Comparison of ENCODE assay signal across 15 cellular contexts in the genomic region with DNA sequence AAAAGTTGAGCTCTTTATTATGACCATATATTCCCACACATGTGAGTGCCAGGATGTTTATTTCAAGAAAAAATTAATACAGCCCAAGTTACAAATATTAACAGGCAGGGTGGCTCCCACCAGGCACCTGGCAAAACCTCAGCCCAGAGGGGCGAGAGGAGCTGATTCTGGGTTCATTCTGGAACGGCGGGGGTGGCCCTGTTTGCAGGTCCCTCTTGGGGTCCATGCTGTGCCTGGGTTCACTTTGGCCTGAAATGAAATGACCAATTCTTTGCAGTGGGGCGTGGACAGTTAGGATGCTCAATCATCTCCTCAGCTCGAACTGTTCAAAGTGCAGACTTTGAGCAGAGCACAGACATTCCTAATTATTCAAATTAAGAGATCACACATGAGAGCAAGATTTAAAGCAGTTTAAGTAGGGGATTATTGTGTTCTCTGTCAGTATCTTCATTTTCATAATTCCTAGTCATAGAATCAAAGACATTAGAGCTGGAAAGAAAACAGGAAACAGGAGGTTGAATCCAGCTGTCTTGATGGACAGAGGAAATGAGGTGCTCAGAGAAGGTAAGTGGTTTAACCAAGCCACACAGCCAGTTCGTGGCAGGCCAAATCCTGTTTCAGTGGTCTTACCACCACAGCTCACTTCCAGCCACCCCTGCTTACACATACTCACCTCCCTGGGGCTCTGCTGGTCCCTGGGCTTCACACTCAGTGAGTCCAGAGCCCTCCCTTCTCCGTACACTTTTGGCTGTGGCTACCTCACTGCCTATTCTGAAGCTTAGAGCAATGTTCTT.
DNase-seq lines count a peak whose midpoint lies in the region; ATAC-seq and TF ChIP-seq lines count a peak whose summit lies in the region.
"Had no signal": no experiment of that assay in that cellular context is flagged by ENCODE, and none has a peak within 500 bp of the region (broad histone marks: within the 10 kb centered on the region; RNA-seq: fewer than 3 reads in every experiment).

No MANE protein-coding gene starts in this region.

- peak; percentile 80 for ATAC-seq in DND-41 (ENCODE audit: insufficient read depth, low read depth)
- ATAC-seq: effector memory CD8-positive, alpha-beta T cell; left lung; Right ventricle myocardium inferior had no signal

- no peak overlapping the region for H2BK12ac ChIP-seq in trophoblast cell (ENCODE audit: low read length)

- no peaks in the 10 kb centered on the region for H3K79me2 ChIP-seq in DND-41 (ENCODE audit: insufficient read depth, low read length)
- H3K79me2 ChIP-seq in trophoblast cell (ENCODE audit: control insufficient read depth, insufficient read depth, low read length, poor library complexity) = no peaks in the 10 kb centered on the region

- POLR2A ChIA-PET in activated CD4-positive, alpha-beta memory T cell treated with anti-CD3 and anti-CD28 coated beads for 36 hours (lab: Charles Lee) = interaction anchor here (0.7 kb wide), 1 partner anchor 72 kb away, joined by 3 read pairs; no protein-coding TSS in a partner anchor

- no peak overlapping the region for H3K4me3 ChIP-seq in BE2C (ENCODE audit: low read depth, low read length)
- H3K4me3 ChIP-seq in DND-41 (ENCODE audit: low read depth in 1 of 2, low read length in 2 of 2) = no peak overlapping the region
- no peak overlapping the region for H3K4me3 ChIP-seq in trophoblast cell (ENCODE audit: low read depth, low read length)
- H3K4me3 ChIP-seq: left lung, thoracic aorta had no signal

- CTCF ChIA-PET in activated CD4-positive, alpha-beta memory T cell treated with anti-CD3 and anti-CD28 coated beads for 36 hours (lab: Charles Lee) = no interaction called here

- DNase-seq in BE2C = peak; percentile 4
- peak; percentile 45 for DNase-seq in DND-41
- DNase-seq in activated CD4-positive, alpha-beta memory T cell treated with anti-CD3 and anti-CD28 coated beads for 36 hours = peak; percentile 44
- DNase-seq in posterior vena cava (ENCODE audit: low spot score) = peak; percentile 58
- DNase-seq in NCI-H345 (lab: John Stamatoyannopoulos, UW) = no peak
- no peak for DNase-seq in NCI-H748 (lab: John Stamatoyannopoulos, UW; ENCODE audit: unreplicated experiment)
- DNase-seq in trophoblast cell = no peak
- DNase-seq: effector memory CD8-positive, alpha-beta T cell; left lung; NCI-H1092; NCI-H2081 treated with DMSO at 0.1 percent for 48 hours had no signal

- no peaks in the 10 kb centered on the region for H3K4me1 Mint-ChIP-seq in activated CD4-positive, alpha-beta memory T cell treated with anti-CD3 and anti-CD28 coated beads for 36 hours (ENCODE audit: low read depth)

- no peak for TF ChIP-seq CTCF in BE2C (IDR thresholded peaks at IDR 0.05; ENCODE audit: low read depth, low read length)
- TF ChIP-seq CTCF in DND-41 (IDR thresholded peaks at IDR 0.05; ENCODE audit: borderline replicate concordance, extremely low read depth, low read length, poor library complexity, severe bottlenecking) = no peak

- H4K20me1 ChIP-seq in DND-41 (ENCODE audit: insufficient read depth, low read length) = no peaks in the 10 kb centered on the region

- no peaks in the 10 kb centered on the region for H3K79me1 ChIP-seq in trophoblast cell (ENCODE audit: low read length)

- H3K4me2 ChIP-seq in DND-41 (ENCODE audit: insufficient read depth, low read length) = no peak overlapping the region
- H3K4me2 ChIP-seq in trophoblast cell (ENCODE audit: low read length) = no peak overlapping the region
- H3K4me2 ChIP-seq: KMS-11 had no signal

- H3K4me3 Mint-ChIP-seq in activated CD4-positive, alpha-beta memory T cell treated with anti-CD3 and anti-CD28 coated beads for 36 hours = no peak overlapping the region
- H3K4me3 Mint-ChIP-seq: effector memory CD8-positive, alpha-beta T cell; neural crest cell had no signal

- H3K9me3 Mint-ChIP-seq in activated CD4-positive, alpha-beta memory T cell treated with anti-CD3 and anti-CD28 coated beads for 36 hours = no peaks in the 10 kb centered on the region
- H3K9me3 Mint-ChIP-seq: effector memory CD8-positive, alpha-beta T cell; neural crest cell had no signal

- no peak overlapping the region for H2BK5ac ChIP-seq in trophoblast cell (ENCODE audit: low read depth, low read length, poor library complexity)

- no peaks in the 10 kb centered on the region for H3K36me3 ChIP-seq in BE2C
- no peaks in the 10 kb centered on the region for H3K36me3 ChIP-seq in DND-41 (ENCODE audit: insufficient read depth, low read length)
- no peaks in the 10 kb centered on the region for H3K36me3 ChIP-seq in trophoblast cell (ENCODE audit: control insufficient read depth in 1 of 2, insufficient read depth in 2 of 2, low read length in 2 of 2)
- H3K36me3 ChIP-seq: left lung, thoracic aorta had no signal

- peaks cover 9% of the 10 kb centered on the region for H3K27me3 Mint-ChIP-seq in activated CD4-positive, alpha-beta memory T cell treated with anti-CD3 and anti-CD28 coated beads for 36 hours

- intact Hi-C loops in activated CD4-positive, alpha-beta memory T cell treated with anti-CD3 and anti-CD28 coated beads for 36 hours (cut with micrococcal nuclease) = no loop called here
- intact Hi-C loops in posterior vena cava (cut with DNase I) = no loop called here

- H3K27ac ChIP-seq in DND-41 (ENCODE audit: low read length) = no peak overlapping the region
- H3K27ac ChIP-seq in trophoblast cell (ENCODE audit: low read depth, low read length) = no peak overlapping the region
- H3K27ac ChIP-seq: KMS-11, left lung, thoracic aorta had no signal

- no peaks in the 10 kb centered on the region for H3K36me3 Mint-ChIP-seq in activated CD4-positive, alpha-beta memory T cell treated with anti-CD3 and anti-CD28 coated beads for 36 hours

- H3K9ac ChIP-seq in DND-41 (ENCODE audit: low read depth, low read length) (no peak overlapping the region), trophoblast cell (ENCODE audit: low read length) (no peak overlapping the region)
- H3K9ac ChIP-seq: KMS-11 had no signal

- H2BK120ac ChIP-seq in trophoblast cell (ENCODE audit: insufficient read depth, low read length, poor library complexity) = no peak overlapping the region

- H3K27me3 ChIP-seq in BE2C = no peaks in the 10 kb centered on the region
- H3K27me3 ChIP-seq in DND-41 (ENCODE audit: insufficient read depth, low read length, poor library complexity) = no peaks in the 10 kb centered on the region
- no peaks in the 10 kb centered on the region for H3K27me3 ChIP-seq in trophoblast cell (ENCODE audit: insufficient read depth, low read length)

- no peak overlapping the region for H4K8ac ChIP-seq in trophoblast cell (ENCODE audit: low read depth, low read length)

- H3K4me1 ChIP-seq in BE2C (peaks cover 17% of the 10 kb centered on the region), DND-41 (ENCODE audit: insufficient read depth, low read length) (peaks cover 16% of the 10 kb centered on the region), trophoblast cell (ENCODE audit: control insufficient read depth in 1 of 2, insufficient read depth in 2 of 2, low read length in 2 of 2) (no peaks in the 10 kb centered on the region)
- H3K4me1 ChIP-seq: left lung had no signal

- no peak overlapping the region for H3K4ac ChIP-seq in trophoblast cell (ENCODE audit: low read depth, low read length)

- H3K23ac ChIP-seq in trophoblast cell (ENCODE audit: low read length) = no peak overlapping the region

- H3K14ac ChIP-seq in trophoblast cell (ENCODE audit: low read length) = no peak overlapping the region

- H4K91ac ChIP-seq in trophoblast cell (ENCODE audit: low read depth, low read length) = no peak overlapping the region

- H3K27ac Mint-ChIP-seq in activated CD4-positive, alpha-beta memory T cell treated with anti-CD3 and anti-CD28 coated beads for 36 hours = no peak overlapping the region
- H3K27ac Mint-ChIP-seq: effector memory CD8-positive, alpha-beta T cell had no signal

- WGBS in trophoblast cell (ENCODE audit: extremely low coverage, insufficient coverage, insufficient read length) = no CpG with 5 or more reads among the region's 7 CpGs

- no peak overlapping the region for H4K12ac ChIP-seq in trophoblast cell (ENCODE audit: low read depth, low read length)

- H3K9me3 ChIP-seq in BE2C (no peaks in the 10 kb centered on the region), DND-41 (ENCODE audit: insufficient read depth, low read length, severe bottlenecking) (no peaks in the 10 kb centered on the region), trophoblast cell (ENCODE audit: insufficient read depth, low read depth, low read length) (peaks cover 1% of the 10 kb centered on the region)
- H3K9me3 ChIP-seq: left lung, thoracic aorta had no signal

- H2AFZ ChIP-seq in DND-41 (ENCODE audit: low read depth, low read length) (no peak overlapping the region), trophoblast cell (ENCODE audit: insufficient read depth, low read length, poor library complexity) (no peak overlapping the region)

- no peak overlapping the region for H3K18ac ChIP-seq in trophoblast cell (ENCODE audit: low read length)

- H2AK5ac ChIP-seq in trophoblast cell (ENCODE audit: low read length) = no peak overlapping the region

Comparison
In these comparisons a context has a peak if more than half of its experiments do, and no peak if none do; other contexts are left out.
1. DNase-seq: peak in BE2C (single experiment), DND-41 (single experiment), activated CD4-positive, alpha-beta memory T cell treated with anti-CD3 and anti-CD28 coated beads for 36 hours (single experiment) and posterior vena cava (single experiment); none in NCI-H345 (single experiment), NCI-H748 (single experiment) and trophoblast cell (0 of 2).